ENCODE assay signal across 1 cellular context in genomic region chr9:77017505-77017894, GRCh38.
TF ChIP-seq lines count a peak whose summit lies in the region.

No MANE protein-coding gene starts in this region.

TF ChIP-seq in SK-N-SH, 30 proteins besides CTCF, POLR2A, EP300 and RAD21 (continued from another document):
- no peak for TF ChIP-seq USF1 (IDR thresholded peaks at IDR 0.05; ENCODE audit: borderline replicate concordance, low read depth)
- no peak for TF ChIP-seq MXI1 (IDR thresholded peaks at IDR 0.05; ENCODE audit: low read depth, low read length)
- TF ChIP-seq JUND (IDR thresholded peaks at IDR 0.05), result no peak
- no peak for TF ChIP-seq MAX (IDR thresholded peaks at IDR 0.05; ENCODE audit: low read depth)
- TF ChIP-seq REST (IDR thresholded peaks at IDR 0.05; ENCODE audit: low read depth, low read length), result no peak
- TF ChIP-seq RFX5 (IDR thresholded peaks at IDR 0.05; ENCODE audit: low read length), result no peak
- TF ChIP-seq SIN3A (IDR thresholded peaks at IDR 0.05; ENCODE audit: borderline replicate concordance, low read depth, low read length), result no peak
- no peak for TF ChIP-seq NFIC (IDR thresholded peaks at IDR 0.05; ENCODE audit: borderline replicate concordance)
- TF ChIP-seq MEF2A (IDR thresholded peaks at IDR 0.05; ENCODE audit: borderline replicate concordance, low read depth), result no peak
- no peak for TF ChIP-seq PBX3 (IDR thresholded peaks at IDR 0.05)
